Comparison of ENCODE assay signal across 9 cellular contexts in the genomic region with DNA sequence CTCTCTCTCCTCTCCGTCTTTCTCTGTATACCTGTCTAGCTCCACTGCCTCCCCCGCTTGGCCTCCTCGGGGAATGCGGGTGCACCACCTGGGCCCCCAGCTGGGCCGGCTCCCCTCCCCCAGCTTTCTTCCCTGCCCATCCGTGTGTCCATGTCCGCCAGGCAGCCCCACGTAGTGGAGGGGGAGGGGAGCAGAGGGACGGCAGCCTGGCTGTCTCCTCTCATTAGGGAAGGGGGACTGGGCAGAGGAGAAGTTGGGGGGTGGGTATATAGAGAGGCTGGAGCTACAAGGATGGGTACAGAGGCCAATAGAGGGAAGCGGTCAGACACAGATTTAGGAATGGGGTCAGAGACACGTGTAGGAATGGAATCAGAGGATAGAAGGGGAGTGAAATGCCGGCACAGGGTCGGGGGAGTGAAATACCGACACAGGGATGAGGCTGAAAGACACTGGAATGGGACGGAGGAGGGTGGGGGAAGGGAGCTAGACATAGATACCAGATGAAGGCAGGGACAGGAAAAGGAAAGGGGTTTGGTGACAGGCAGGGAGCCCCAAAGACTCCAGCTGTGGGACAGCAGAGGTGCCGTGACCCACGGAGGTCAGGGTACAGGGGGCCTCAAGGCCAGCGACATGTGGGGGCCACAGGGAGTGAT. TPM values are rescaled to one million over a fixed set of nuclear protein-coding genes. Genes with fewer than 3 reads are reported as not detected.
DNase-seq lines count a peak whose midpoint lies in the region; ATAC-seq and TF ChIP-seq lines count a peak whose summit lies in the region.
"Had no signal": no experiment of that assay in that cellular context is flagged by ENCODE, and none has a peak within 500 bp of the region (broad histone marks: within the 10 kb centered on the region; RNA-seq: fewer than 3 reads in every experiment).

No MANE protein-coding gene starts in this region.

- H3K4me1 Mint-ChIP-seq in endodermal cell, result peaks cover 28% of the 10 kb centered on the region

- peak; percentile 47 for DNase-seq in SK-N-SH
- DNase-seq in endodermal cell, result peak; percentile 80
- no peak for DNase-seq in upper lobe of right lung
- no peak for DNase-seq in T-helper 9 cell
- DNase-seq in ureter (ENCODE audit: low spot score), result no peak
- no peak for DNase-seq in stimulated activated CD4-positive, alpha-beta T cell treated with anti-CD3 and anti-CD28 coated beads, Interleukin-1b, Interleukin-23, amount 100 ng/mL, for 48 hours
- DNase-seq: activated naive CD8-positive, alpha-beta T cell treated with anti-CD3 and anti-CD28 coated beads for 36 hours had no signal

- intact Hi-C loops in upper lobe of right lung (cut with DNase I), result no loop called here

- no peak overlapping the region for H2AFZ ChIP-seq in SK-N-SH (ENCODE audit: low read depth)

- H3K27ac ChIP-seq in SK-N-SH (ENCODE audit: low read depth in 2 of 2, low read length in 1 of 2), result peak overlapping the region; percentile 53 to 92
- peak overlapping the region; percentile 83 for H3K27ac ChIP-seq in endodermal cell (ENCODE audit: low read depth, low read length)
- H3K27ac ChIP-seq in upper lobe of right lung, result peak overlapping the region; percentile 95

- peaks cover 18% of the 10 kb centered on the region for H3F3A ChIP-seq in SK-N-SH (replicated peaks; ENCODE audit: insufficient read depth)

- no peaks in the 10 kb centered on the region for H3K9me2 ChIP-seq in SK-N-SH

- WGBS in SK-N-SH (ENCODE audit: low lambda C conversion rate), result 41% methylated on average over 18 of the region's 18 CpGs
- 12 to 13% methylated on average over 8 to 18 of the region's 18 CpGs for WGBS in endodermal cell (ENCODE audit: insufficient coverage in 1 of 2, insufficient read length in 1 of 2), 2 experiments

- peak overlapping the region; percentile 99 for H3K4me3 Mint-ChIP-seq in endodermal cell
- H3K4me3 Mint-ChIP-seq: activated naive CD8-positive, alpha-beta T cell treated with anti-CD3 and anti-CD28 coated beads for 36 hours had no signal

- peaks cover 30% of the 10 kb centered on the region for H3K36me3 Mint-ChIP-seq in endodermal cell (ENCODE audit: low read depth)
- H3K36me3 Mint-ChIP-seq: activated naive CD8-positive, alpha-beta T cell treated with anti-CD3 and anti-CD28 coated beads for 36 hours had no signal

- H3K27me3 Mint-ChIP-seq in endodermal cell (ENCODE audit: insufficient read depth), result no peaks in the 10 kb centered on the region

- CTCF ChIA-PET in SK-N-SH (lab: Yijun Ruan, JAX), result interaction anchor here (1.1 to 3.0 kb wide), 6 partner anchors 9 to 278 kb away, joined by 3 to 11 read pairs (median 4); no protein-coding TSS in a partner anchor

- peak overlapping the region; percentile 99 for H3K9ac ChIP-seq in SK-N-SH
- H3K9ac ChIP-seq in endodermal cell (ENCODE audit: extremely low read depth, low read length, poor library complexity, severe bottlenecking), result peak overlapping the region; percentile 100
- H3K9ac ChIP-seq in mucosa of stomach (ENCODE audit: low read length), result peak overlapping the region; percentile 98

- ATAC-seq in SK-N-SH treated with all-trans-retinoic acid at 6 μM for 48 hours (no peak), upper lobe of right lung (no peak)

- TF ChIP-seq EP300 in SK-N-SH (IDR thresholded peaks at IDR 0.05; ENCODE audit: borderline replicate concordance in 1 of 2, low read depth in 1 of 2, low read length in 1 of 2), result no peak

- H3K9me3 ChIP-seq in SK-N-SH, result no peaks in the 10 kb centered on the region
- no peaks in the 10 kb centered on the region for H3K9me3 ChIP-seq in endodermal cell (ENCODE audit: control insufficient read depth, low read length)
- no peaks in the 10 kb centered on the region for H3K9me3 ChIP-seq in mucosa of stomach (ENCODE audit: control insufficient read depth, low read length)
- no peaks in the 10 kb centered on the region for H3K9me3 ChIP-seq in upper lobe of right lung

- H3K9me3 Mint-ChIP-seq in endodermal cell, result no peaks in the 10 kb centered on the region
- H3K9me3 Mint-ChIP-seq: activated naive CD8-positive, alpha-beta T cell treated with anti-CD3 and anti-CD28 coated beads for 36 hours had no signal

- H3K4me3 ChIP-seq in SK-N-SH (ENCODE audit: low read depth in 2 of 2, low read length in 1 of 2) (peak overlapping the region; percentile 71 to 98), endodermal cell (ENCODE audit: low read length) (peak overlapping the region; percentile 100), mucosa of stomach (ENCODE audit: low read length) (no peak overlapping the region), upper lobe of right lung (peak overlapping the region; percentile 90)

- TF ChIP-seq RAD21 in SK-N-SH (IDR thresholded peaks at IDR 0.05; ENCODE audit: low read length), result no peak

- TF ChIP-seq CTCF in SK-N-SH (IDR thresholded peaks at IDR 0.05), result no peak
- no peak for TF ChIP-seq CTCF in endodermal cell (conservative IDR thresholded peaks at IDR 0.05)
- TF ChIP-seq CTCF in upper lobe of right lung (IDR thresholded peaks at IDR 0.05), result no peak

- H4K20me1 ChIP-seq in SK-N-SH (ENCODE audit: insufficient read depth), result peaks cover 54% of the 10 kb centered on the region

- POLR2A ChIA-PET in SK-N-SH (lab: Yijun Ruan, JAX), result interaction anchor here (1.2 kb wide), 1 partner anchor 41 kb away, joined by 4 read pairs; no protein-coding TSS in a partner anchor

- H3K4me2 ChIP-seq in SK-N-SH, result peak overlapping the region; percentile 92

- H3K27me3 ChIP-seq in SK-N-SH (ENCODE audit: insufficient read depth) (no peaks in the 10 kb centered on the region), endodermal cell (ENCODE audit: control insufficient read depth, insufficient read depth, low read length, poor library complexity, severe bottlenecking) (no peaks in the 10 kb centered on the region), mucosa of stomach (ENCODE audit: control insufficient read depth, insufficient read depth, low read length) (no peaks in the 10 kb centered on the region), upper lobe of right lung (no peaks in the 10 kb centered on the region)

- H3K79me2 ChIP-seq in SK-N-SH (ENCODE audit: insufficient read depth), result peaks cover 78% of the 10 kb centered on the region

- H3K36me3 ChIP-seq in SK-N-SH (replicated peaks in 1 of 2; ENCODE audit: control insufficient read depth in 1 of 2, insufficient read depth in 2 of 2, low read length in 1 of 2) (no peaks in the 10 kb centered on the region), endodermal cell (ENCODE audit: control insufficient read depth, insufficient read depth, low read length) (peaks cover 39% of the 10 kb centered on the region), mucosa of stomach (ENCODE audit: control insufficient read depth, insufficient read depth, low read length) (no peaks in the 10 kb centered on the region), upper lobe of right lung (no peaks in the 10 kb centered on the region)

- peak overlapping the region; percentile 100 for H3K27ac Mint-ChIP-seq in endodermal cell
- H3K27ac Mint-ChIP-seq: activated naive CD8-positive, alpha-beta T cell treated with anti-CD3 and anti-CD28 coated beads for 36 hours had no signal

- H3K4me1 ChIP-seq in SK-N-SH (ENCODE audit: control insufficient read depth in 1 of 2, insufficient read depth in 2 of 2, low read depth in 1 of 2, low read length in 1 of 2) (peaks cover 19 to 21% of the 10 kb centered on the region in 2 experiments; a peak in 3 of 4 replicates), endodermal cell (ENCODE audit: control insufficient read depth, insufficient read depth, low read length) (peaks cover 7% of the 10 kb centered on the region), mucosa of stomach (ENCODE audit: control insufficient read depth, insufficient read depth, low read length) (peaks cover 52% of the 10 kb centered on the region), upper lobe of right lung (peaks cover 28% of the 10 kb centered on the region)

TF ChIP-seq in SK-N-SH, 30 proteins besides CTCF, POLR2A, EP300 and RAD21 (continues in another document):
- TF ChIP-seq SIN3A (IDR thresholded peaks at IDR 0.05; ENCODE audit: borderline replicate concordance, low read depth, low read length), result no peak
- no peak for TF ChIP-seq POLR2AphosphoS5 (IDR thresholded peaks at IDR 0.05; ENCODE audit: low read depth, low read length)
- TF ChIP-seq TAF1 (IDR thresholded peaks at IDR 0.05; ENCODE audit: borderline replicate concordance, low read depth, low read length), result no peak

TF ChIP-seq in SK-N-SH treated with all-trans-retinoic acid at 6 μM for 48 hours, 23 proteins besides CTCF, POLR2A, EP300 and RAD21 (continues in another document):
- TF ChIP-seq GLIS3 (CRISPR knock-in tag; IDR thresholded peaks at IDR 0.05), result no peak
- no peak for TF ChIP-seq ESRRG (CRISPR knock-in tag; IDR thresholded peaks at IDR 0.05)
- no peak for TF ChIP-seq ZNF70 (CRISPR knock-in tag; IDR thresholded peaks at IDR 0.05)
- no peak for TF ChIP-seq BACH2 (CRISPR knock-in tag; IDR thresholded peaks at IDR 0.05; ENCODE audit: borderline replicate concordance)
- TF ChIP-seq ISL1 (CRISPR knock-in tag; IDR thresholded peaks at IDR 0.05), result no peak
- TF ChIP-seq ZFP30 (CRISPR knock-in tag; IDR thresholded peaks at IDR 0.05), result no peak
- TF ChIP-seq OSR1 (CRISPR knock-in tag; IDR thresholded peaks at IDR 0.05), result no peak

RNA-seq across cellular contexts. Expression of gene NECTIN2, which starts 2.8 kb away (rescaled TPM):
- 96.6 and 121 TPM in 2 replicates for polyA plus RNA-seq in SK-N-SH (2012; rRNA removed)
- polyA plus RNA-seq in SK-N-SH (2012; cell fraction: cytosol; rRNA removed), result 57.7 and 82.2 TPM in 2 replicates
- 94.1 and 94.2 TPM in 2 replicates for polyA plus RNA-seq in SK-N-SH (2012; cell fraction: nucleus; rRNA removed)
- total RNA-seq in endodermal cell, result 100 to 1,000 TPM; 248 to 260 TPM
- polyA plus RNA-seq in endodermal cell (2013, experiment 1 of 2), result 120 TPM
- polyA plus RNA-seq in endodermal cell (2013, experiment 2 of 2), result 121 TPM
- total RNA-seq in upper lobe of right lung, result 108 TPM
- 66.7 TPM for total RNA-seq in ureter

RNA-seq across cellular contexts. Expression of gene BCAM, which starts 40.0 kb away (rescaled TPM):
- polyA plus RNA-seq in SK-N-SH (2012; rRNA removed), result 9.7 and 34.0 TPM in 2 replicates
- 13.8 and 20.8 TPM in 2 replicates for polyA plus RNA-seq in SK-N-SH (2012; cell fraction: cytosol; rRNA removed)
- 49.8 and 71.7 TPM in 2 replicates for polyA plus RNA-seq in SK-N-SH (2012; cell fraction: nucleus; rRNA removed)
- total RNA-seq in endodermal cell, result 10 to 100 TPM; 62.9 to 64.0 TPM
- polyA plus RNA-seq in endodermal cell (2013, experiment 1 of 2), result 30.6 TPM
- polyA plus RNA-seq in endodermal cell (2013, experiment 2 of 2), result 22.0 TPM
- 280 TPM for total RNA-seq in upper lobe of right lung
- 136 TPM for total RNA-seq in ureter
- total RNA-seq: activated naive CD8-positive, alpha-beta T cell treated with anti-CD3 and anti-CD28 coated beads for 36 hours had no signal

RNA-seq across cellular contexts. Expression of gene TOMM40, which starts 42.1 kb away (rescaled TPM):
- 66.9 and 78.9 TPM in 2 replicates for polyA plus RNA-seq in SK-N-SH (2012; rRNA removed)
- polyA plus RNA-seq in SK-N-SH (2012; cell fraction: cytosol; rRNA removed), result 35.9 and 62.2 TPM in 2 replicates
- polyA plus RNA-seq in SK-N-SH (2012; cell fraction: nucleus; rRNA removed), result 55.6 and 65.1 TPM in 2 replicates
- total RNA-seq in endodermal cell (10 to 100 TPM; 88.1 to 93.8 TPM), upper lobe of right lung (52.4 TPM), ureter (65.9 TPM)
- 55.4 TPM for polyA plus RNA-seq in endodermal cell (2013, experiment 1 of 2)
- polyA plus RNA-seq in endodermal cell (2013, experiment 2 of 2), result 48.9 TPM

RNA-seq across cellular contexts. Expression of gene APOE, which starts 56.7 kb away (rescaled TPM):
- 56.0 and 65.7 TPM in 2 replicates for polyA plus RNA-seq in SK-N-SH (2012; rRNA removed)
- 35.0 and 48.7 TPM in 2 replicates for polyA plus RNA-seq in SK-N-SH (2012; cell fraction: cytosol; rRNA removed)
- 58.4 and 73.3 TPM in 2 replicates for polyA plus RNA-seq in SK-N-SH (2012; cell fraction: nucleus; rRNA removed)
- 1,000 to 10,000 TPM; 2,216 to 2,598 TPM for total RNA-seq in endodermal cell
- 361 TPM for polyA plus RNA-seq in endodermal cell (2013, experiment 1 of 2)
- polyA plus RNA-seq in endodermal cell (2013, experiment 2 of 2), result 368 TPM
- total RNA-seq in upper lobe of right lung, result 565 TPM
- 61.2 TPM for total RNA-seq in ureter

Comparison
In these comparisons a context has a peak if more than half of its experiments do, and no peak if none do; other contexts are left out.
1. DNase-seq: peak in SK-N-SH (single experiment) and endodermal cell (single experiment); none in upper lobe of right lung (single experiment), T-helper 9 cell (single experiment), ureter (single experiment) and stimulated activated CD4-positive, alpha-beta T cell treated with anti-CD3 and anti-CD28 coated beads, Interleukin-1b, Interleukin-23, amount 100 ng/mL, for 48 hours (single experiment).
2. Peak in every context shown above with its lines, with median percentiles within 50 percentile points of each other: H3K27ac ChIP-seq and H3K9ac ChIP-seq.